29 cellular contexts compared by ENCODE assay signal in the genomic region with DNA sequence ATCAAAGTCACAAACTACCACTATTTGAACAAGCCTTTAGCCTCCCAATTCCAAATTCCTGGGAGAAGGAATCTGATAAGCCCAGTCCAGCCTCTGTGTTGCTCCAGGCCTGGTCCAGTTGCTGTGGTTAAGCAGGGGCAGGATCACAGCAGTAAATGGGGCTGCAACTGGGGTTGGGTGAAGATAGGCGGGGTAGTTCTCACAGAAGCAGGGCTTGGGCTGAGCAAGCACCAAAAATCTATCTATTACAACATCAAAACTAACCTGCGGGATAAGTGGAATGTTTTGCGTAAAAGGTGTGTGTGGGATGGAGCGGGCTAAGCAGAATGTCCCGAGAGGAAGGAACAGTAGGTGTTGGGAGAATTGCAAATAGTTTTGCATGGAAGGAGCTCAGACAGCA.
"Had no signal": no experiment of that assay in that cellular context is flagged by ENCODE, and none has a peak within 500 bp of the region (broad histone marks: within the 10 kb centered on the region; RNA-seq: fewer than 3 reads in every experiment).

No MANE protein-coding gene starts in this region.

- H3K27me3 Mint-ChIP-seq: activated B cell treated with CpG ODN at 0.5 μM for 24 hours; activated CD4-positive, alpha-beta memory T cell treated with anti-CD3 and anti-CD28 coated beads for 36 hours; activated naive CD8-positive, alpha-beta T cell; activated naive CD8-positive, alpha-beta T cell treated with anti-CD3 and anti-CD28 coated beads, Interleukin-2, amount 50 U/mL, for 24 hours had no signal

- H3K27ac Mint-ChIP-seq: activated B cell treated with CpG ODN at 0.5 μM for 24 hours; activated CD4-positive, alpha-beta memory T cell treated with anti-CD3 and anti-CD28 coated beads for 36 hours; activated naive CD4-positive, alpha-beta T cell treated with anti-CD3 and anti-CD28 coated beads, Interleukin-2, amount 10 ng/mL, durations not matched to agents 7 days and 5 days; activated naive CD8-positive, alpha-beta T cell; activated naive CD8-positive, alpha-beta T cell treated with anti-CD3 and anti-CD28 coated beads, Interleukin-2, amount 50 U/mL, for 24 hours had no signal

- H3K27ac ChIP-seq: brain microvascular endothelial cell, VCaP had no signal

- H3K27me3 ChIP-seq: brain microvascular endothelial cell had no signal

- H3K4me3 Mint-ChIP-seq: activated B cell treated with CpG ODN at 0.5 μM for 24 hours; activated CD4-positive, alpha-beta memory T cell treated with anti-CD3 and anti-CD28 coated beads for 36 hours; activated naive CD4-positive, alpha-beta T cell treated with anti-CD3 and anti-CD28 coated beads, Interleukin-2, amount 10 ng/mL, durations not matched to agents 7 days and 5 days; activated naive CD8-positive, alpha-beta T cell; activated naive CD8-positive, alpha-beta T cell treated with anti-CD3 and anti-CD28 coated beads, Interleukin-2, amount 50 U/mL, for 24 hours had no signal

- DNase-seq: activated B cell treated with CpG ODN at 0.5 μM for 24 hours; activated CD4-positive, alpha-beta memory T cell treated with anti-CD3 and anti-CD28 coated beads for 36 hours; activated CD4-positive, alpha-beta T cell treated with anti-CD3 and anti-CD28 coated beads for 4 hours; activated CD4-positive, alpha-beta T cell treated with anti-CD3 and anti-CD28 coated beads, Interleukin-2, amount 50 U/mL, for 1 hour; activated CD4-positive, CD25-positive, alpha-beta regulatory T cell treated with anti-CD3 and anti-CD28 coated beads, Interleukin-2, amount 50 U/mL, for 72 hours; activated CD8-positive, alpha-beta memory T cell treated with anti-CD3 and anti-CD28 coated beads, Interleukin-2, amount 50 U/mL, for 4 hours; activated effector memory CD4-positive, alpha-beta T cell treated with Interleukin-2 at 50 U/mL for 16 hours; activated naive CD4-positive, alpha-beta T cell treated with anti-CD3 and anti-CD28 coated beads, Interleukin-2, amount 10 ng/mL, durations not matched to agents 7 days and 5 days; activated naive CD8-positive, alpha-beta T cell treated with anti-CD3 and anti-CD28 coated beads, Interleukin-2, amount 50 U/mL, for 24 hours; activated T-cell treated with anti-CD3 and anti-CD28 coated beads, Interleukin-2, amount 50 U/mL, for 48 hours; brain microvascular endothelial cell; Kasumi-1; KG1; MM.1S; NCI-H1092 treated with DMSO at 0.1 percent for 48 hours; NCI-H1417 treated with DMSO at 0.1 percent for 48 hours; NCI-H187 treated with DMSO at 0.1 percent for 48 hours; NCI-H2081; NCI-H345; NCI-H524 treated with DMSO at 0.1 percent for 48 hours; NCI-H748 treated with DMSO at 0.1 percent for 48 hours; NK-92 treated with Interleukin-12 subunit alpha and Interleukin-12 subunit beta, amount 100 ng/mL, for 24 hours; Right ventricle myocardium superior; SW 1271; T-helper 1 cell; T-helper 2 cell; T-helper 9 cell had no signal

- H3K36me3 Mint-ChIP-seq: activated CD4-positive, alpha-beta memory T cell treated with anti-CD3 and anti-CD28 coated beads for 36 hours; activated naive CD4-positive, alpha-beta T cell treated with anti-CD3 and anti-CD28 coated beads, Interleukin-2, amount 10 ng/mL, durations not matched to agents 7 days and 5 days; activated naive CD8-positive, alpha-beta T cell had no signal

- H3K36me3 ChIP-seq: brain microvascular endothelial cell had no signal

- H3K4me1 Mint-ChIP-seq: activated naive CD4-positive, alpha-beta T cell treated with anti-CD3 and anti-CD28 coated beads, Interleukin-2, amount 10 ng/mL, durations not matched to agents 7 days and 5 days had no signal

- H3K9me3 Mint-ChIP-seq: activated B cell treated with CpG ODN at 0.5 μM for 24 hours; activated CD4-positive, alpha-beta memory T cell treated with anti-CD3 and anti-CD28 coated beads for 36 hours; activated naive CD4-positive, alpha-beta T cell treated with anti-CD3 and anti-CD28 coated beads, Interleukin-2, amount 10 ng/mL, durations not matched to agents 7 days and 5 days; activated naive CD8-positive, alpha-beta T cell treated with anti-CD3 and anti-CD28 coated beads, Interleukin-2, amount 50 U/mL, for 24 hours had no signal
